Comparison of ENCODE assay signal across 8 cellular contexts in the genomic region with DNA sequence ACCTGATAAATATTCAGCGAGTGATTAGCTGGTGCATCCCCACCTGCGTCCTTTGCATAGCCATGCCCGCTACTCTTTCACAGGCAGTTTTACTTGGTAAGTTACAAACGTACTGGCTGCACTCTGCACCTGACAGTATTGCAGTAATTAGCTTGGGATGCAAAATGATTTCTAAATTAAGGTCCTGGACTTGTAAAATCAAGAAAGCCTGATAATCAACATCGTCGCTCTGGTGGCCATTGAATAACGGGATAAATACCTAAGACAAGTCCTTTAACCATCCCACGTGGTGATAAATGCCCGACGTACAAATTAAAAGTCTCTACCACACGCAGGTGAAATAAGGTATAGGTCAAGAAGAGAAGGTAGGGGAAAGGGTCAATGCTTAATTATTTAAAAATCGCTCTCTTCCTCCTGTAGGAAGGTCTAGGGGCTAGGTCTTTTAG. TPM values are rescaled to one million over a fixed set of nuclear protein-coding genes. Genes with fewer than 3 reads are reported as not detected.
DNase-seq lines count a peak whose midpoint lies in the region; ATAC-seq and TF ChIP-seq lines count a peak whose summit lies in the region.

No MANE protein-coding gene starts in this region.

- no peak for TF ChIP-seq CTCF in nephron progenitor cell (IDR thresholded peaks at IDR 0.05)

- H3K4me3 ChIP-seq in BLaER1 (peak overlapping the region; percentile 84), MG63 (peak overlapping the region; percentile 62), duodenal mucosa (ENCODE audit: low read depth in 1 of 2, low read length in 2 of 2) (peak overlapping the region; percentile 84 to 89)

- no peak overlapping the region for H3K27ac ChIP-seq in BLaER1
- no peak overlapping the region for H3K27ac ChIP-seq in duodenal mucosa (ENCODE audit: low read depth, low read length)

- H3K4me3 Mint-ChIP-seq in nephron progenitor cell: peak overlapping the region; percentile 91

- H3K27me3 ChIP-seq in BLaER1 (peaks cover 4% of the 10 kb centered on the region; the same call in 1 of the 2 replicates), MG63 (no peaks in the 10 kb centered on the region), duodenal mucosa (ENCODE audit: control insufficient read depth in 1 of 2, insufficient read depth in 2 of 2, low read length in 2 of 2) (no peaks in the 10 kb centered on the region)

- H3K9me3 ChIP-seq in BLaER1 (no peaks in the 10 kb centered on the region), MG63 (no peaks in the 10 kb centered on the region), duodenal mucosa (ENCODE audit: control insufficient read depth in 1 of 2, low read length in 2 of 2) (no peaks in the 10 kb centered on the region)

- H3K36me3 ChIP-seq in BLaER1 (no peaks in the 10 kb centered on the region), MG63 (peaks cover 2% of the 10 kb centered on the region), duodenal mucosa (ENCODE audit: control insufficient read depth in 1 of 2, insufficient read depth in 2 of 2, low read length in 2 of 2) (no peaks in the 10 kb centered on the region)

- H4K20me1 ChIP-seq in BLaER1: no peaks in the 10 kb centered on the region

- H3K4me1 Mint-ChIP-seq in nephron progenitor cell: peaks cover 37% of the 10 kb centered on the region

- H3K27me3 Mint-ChIP-seq in nephron progenitor cell (ENCODE audit: low read depth, poor library complexity): peaks cover 31% of the 10 kb centered on the region

- no peaks in the 10 kb centered on the region for H3K36me3 Mint-ChIP-seq in nephron progenitor cell (ENCODE audit: low read depth)

- H3K9ac ChIP-seq in BLaER1 (peak overlapping the region; percentile 80), duodenal mucosa (ENCODE audit: low read depth in 1 of 2, low read length in 2 of 2) (peak overlapping the region; percentile 77 to 84)

- no peak overlapping the region for H3K27ac Mint-ChIP-seq in nephron progenitor cell

- H3K4me1 ChIP-seq in BLaER1 (peaks cover 26% of the 10 kb centered on the region), duodenal mucosa (ENCODE audit: control insufficient read depth in 1 of 2, insufficient read depth in 2 of 2, low read length in 2 of 2) (peaks cover 18 to 22% of the 10 kb centered on the region in 2 donors)

- ATAC-seq in HG03432 (IDR thresholded peaks at IDR 0.05; ENCODE audit: unreplicated experiment) (no peak), GM18511 (IDR thresholded peaks at IDR 0.05; ENCODE audit: unreplicated experiment) (no peak), HG02938 (IDR thresholded peaks at IDR 0.05; ENCODE audit: unreplicated experiment) (no peak)

- DNase-seq in MG63 (no peak), nephron progenitor cell (no peak), NCI-H187 treated with DMSO at 0.1 percent for 48 hours (lab: John Stamatoyannopoulos, UW) (no peak)

- H3K4me2 ChIP-seq in BLaER1: peak overlapping the region; percentile 99

- no peaks in the 10 kb centered on the region for H3K9me3 Mint-ChIP-seq in nephron progenitor cell

RNA-seq across cellular contexts. Expression of a gene that starts 1.0 kb away (rescaled TPM):
- total RNA-seq in MG63 (2014; rRNA removed; shearing (Covaris generic); ENCODE audit: low replicate concordance): 16.6 and 17.3 TPM in 2 replicates
